Comparison of ENCODE assay signal across 14 cellular contexts in genomic region chr3:62587579-62588031, GRCh38.
A peak's percentile ranks its signal among the peaks of the same experiment; 100 is the strongest.
DNase-seq lines count a peak whose midpoint lies in the region; ATAC-seq, FAIRE-seq and TF ChIP-seq lines count a peak whose summit lies in the region.
"Had no signal": no experiment of that assay in that cellular context is flagged by ENCODE, and none has a peak within 500 bp of the region (broad histone marks: within the 10 kb centered on the region; RNA-seq: fewer than 3 reads in every experiment).

No MANE protein-coding gene starts in this region.

- H3K27ac ChIP-seq in astrocyte (ENCODE audit: low read depth, low read length): peak overlapping the region; percentile 92
- no peak overlapping the region for H3K27ac ChIP-seq in colonic mucosa
- H3K27ac ChIP-seq: C4-2B, SK-N-MC had no signal

- peaks cover 1% of the 10 kb centered on the region for H3K27me3 Mint-ChIP-seq in HFFc6 (ENCODE audit: insufficient read depth)
- peaks cover 2% of the 10 kb centered on the region for H3K27me3 Mint-ChIP-seq in astrocyte (ENCODE audit: low read depth, unreplicated experiment)
- H3K27me3 Mint-ChIP-seq: activated CD4-positive, alpha-beta T cell treated with anti-CD3 and anti-CD28 coated beads for 36 hours had no signal

- no peaks in the 10 kb centered on the region for H3K27me3 ChIP-seq in astrocyte (ENCODE audit: insufficient read depth, low read length)
- no peaks in the 10 kb centered on the region for H3K27me3 ChIP-seq in colonic mucosa

- peak; percentile 99 for FAIRE-seq in astrocyte (lab: Jason Lieb, UNC)

- no peaks in the 10 kb centered on the region for H4K20me1 ChIP-seq in astrocyte (ENCODE audit: insufficient read depth, low read length)

- POLR2A ChIA-PET in AG04449 (lab: Yijun Ruan, JAX): interaction anchor here (1.0 to 2.0 kb wide), 6 partner anchors 13 to 25 kb away, joined by 3 to 23 read pairs (median 5); no protein-coding TSS in a partner anchor

- intact Hi-C loops in colonic mucosa (cut with DNase I): no loop called here

- no peak for TF ChIP-seq CTCF in AG04449 (IDR thresholded peaks at IDR 0.05; ENCODE audit: insufficient read depth, low read length, missing control alignments)
- no peak for TF ChIP-seq CTCF in HFFc6 (IDR thresholded peaks at IDR 0.05)
- TF ChIP-seq CTCF in astrocyte (IDR thresholded peaks at IDR 0.05; ENCODE audit: insufficient read depth, low read depth, low read length): no peak
- TF ChIP-seq CTCF in colonic mucosa (IDR thresholded peaks at IDR 0.05): no peak

- CTCF ChIA-PET in AG04449 (lab: Yijun Ruan, JAX): interaction anchor here (1.1 to 1.6 kb wide), 4 partner anchors 17 to 256 kb away, joined by 3 to 6 read pairs (median 5); no protein-coding TSS in a partner anchor

- H3K4me1 ChIP-seq in astrocyte (ENCODE audit: insufficient read depth, low read length) (peaks cover 27% of the 10 kb centered on the region), colonic mucosa (no peaks in the 10 kb centered on the region)

- peak overlapping the region; percentile 62 for H3K4me2 ChIP-seq in astrocyte (ENCODE audit: low read length)

- no peak for ATAC-seq in HG03342 (IDR thresholded peaks at IDR 0.05; ENCODE audit: unreplicated experiment)
- ATAC-seq: activated CD4-positive, alpha-beta T cell treated with anti-CD3 and anti-CD28 coated beads for 36 hours; HCT116 had no signal

- no peaks in the 10 kb centered on the region for H3K79me2 ChIP-seq in astrocyte (ENCODE audit: insufficient read depth, low read length)

- H3K36me3 ChIP-seq in astrocyte (ENCODE audit: insufficient read depth, low read length): no peaks in the 10 kb centered on the region
- H3K36me3 ChIP-seq in colonic mucosa: no peaks in the 10 kb centered on the region

- H2AFZ ChIP-seq in astrocyte (ENCODE audit: low read depth, low read length): peak overlapping the region; percentile 48

- H3K4me3 ChIP-seq in AG04449 (ENCODE audit: low read depth, low read length) (no peak overlapping the region), astrocyte (ENCODE audit: insufficient read depth, low read depth, low read length) (no peak overlapping the region), colonic mucosa (no peak overlapping the region)
- H3K4me3 ChIP-seq: SK-N-MC had no signal

- H3K9ac ChIP-seq in astrocyte (ENCODE audit: low read length): peak overlapping the region; percentile 72
- no peak overlapping the region for H3K9ac ChIP-seq in colonic mucosa (ENCODE audit: low read depth in 2 of 2, low read length in 2 of 2)

- H3K4me1 Mint-ChIP-seq in HFFc6 (ENCODE audit: low read depth) (peaks cover 47% of the 10 kb centered on the region), astrocyte (ENCODE audit: low read depth, unreplicated experiment) (peaks cover 25% of the 10 kb centered on the region)
- H3K4me1 Mint-ChIP-seq: activated CD4-positive, alpha-beta T cell treated with anti-CD3 and anti-CD28 coated beads for 36 hours had no signal

- peak; percentile 84 for DNase-seq in AG04449 (ENCODE audit: low read depth, low spot score)
- peak; percentile 93 for DNase-seq in HFFc6
- peak; percentile 98 for DNase-seq in astrocyte (ENCODE audit: low read depth)
- DNase-seq in hepatic stellate cell (ENCODE audit: low spot score): peak; percentile 49
- DNase-seq in activated CD4-positive, CD25-positive, alpha-beta regulatory T cell (lab: John Stamatoyannopoulos, UW): no peak
- DNase-seq in SHP77 (lab: John Stamatoyannopoulos, UW): no peak
- DNase-seq in colonic mucosa: no peak
- DNase-seq: activated CD4-positive, alpha-beta T cell treated with anti-CD3 and anti-CD28 coated beads for 36 hours; midbrain; MM.1S had no signal

- H3K9me3 Mint-ChIP-seq in HFFc6: no peaks in the 10 kb centered on the region
- H3K9me3 Mint-ChIP-seq in astrocyte (ENCODE audit: unreplicated experiment): no peaks in the 10 kb centered on the region

- H3K4me3 Mint-ChIP-seq in HFFc6 (peak overlapping the region; percentile 76), astrocyte (ENCODE audit: unreplicated experiment) (no peak overlapping the region)
- H3K4me3 Mint-ChIP-seq: activated CD4-positive, alpha-beta T cell treated with anti-CD3 and anti-CD28 coated beads for 36 hours had no signal

- H3K9me3 ChIP-seq in astrocyte (ENCODE audit: insufficient read depth, low read depth, low read length) (no peaks in the 10 kb centered on the region), colonic mucosa (no peaks in the 10 kb centered on the region)

- H3K36me3 Mint-ChIP-seq in HFFc6 (ENCODE audit: low read depth): no peaks in the 10 kb centered on the region
- peaks cover 2% of the 10 kb centered on the region for H3K36me3 Mint-ChIP-seq in astrocyte (ENCODE audit: low read depth, unreplicated experiment)

- peak overlapping the region; percentile 97 for H3K27ac Mint-ChIP-seq in HFFc6
- H3K27ac Mint-ChIP-seq in astrocyte (ENCODE audit: unreplicated experiment): peak overlapping the region; percentile 83
- H3K27ac Mint-ChIP-seq: activated CD4-positive, alpha-beta T cell treated with anti-CD3 and anti-CD28 coated beads for 36 hours had no signal

Comparison
In these comparisons a context has a peak if more than half of its experiments do, and no peak if none do; other contexts are left out.
1. DNase-seq: peak in AG04449 (single experiment), HFFc6 (single experiment), astrocyte (single experiment) and hepatic stellate cell (single experiment); none in activated CD4-positive, CD25-positive, alpha-beta regulatory T cell (0 of 4), SHP77 (0 of 2) and colonic mucosa (single experiment).